ENCODE assay signal across 9 cellular contexts in the genomic region with DNA sequence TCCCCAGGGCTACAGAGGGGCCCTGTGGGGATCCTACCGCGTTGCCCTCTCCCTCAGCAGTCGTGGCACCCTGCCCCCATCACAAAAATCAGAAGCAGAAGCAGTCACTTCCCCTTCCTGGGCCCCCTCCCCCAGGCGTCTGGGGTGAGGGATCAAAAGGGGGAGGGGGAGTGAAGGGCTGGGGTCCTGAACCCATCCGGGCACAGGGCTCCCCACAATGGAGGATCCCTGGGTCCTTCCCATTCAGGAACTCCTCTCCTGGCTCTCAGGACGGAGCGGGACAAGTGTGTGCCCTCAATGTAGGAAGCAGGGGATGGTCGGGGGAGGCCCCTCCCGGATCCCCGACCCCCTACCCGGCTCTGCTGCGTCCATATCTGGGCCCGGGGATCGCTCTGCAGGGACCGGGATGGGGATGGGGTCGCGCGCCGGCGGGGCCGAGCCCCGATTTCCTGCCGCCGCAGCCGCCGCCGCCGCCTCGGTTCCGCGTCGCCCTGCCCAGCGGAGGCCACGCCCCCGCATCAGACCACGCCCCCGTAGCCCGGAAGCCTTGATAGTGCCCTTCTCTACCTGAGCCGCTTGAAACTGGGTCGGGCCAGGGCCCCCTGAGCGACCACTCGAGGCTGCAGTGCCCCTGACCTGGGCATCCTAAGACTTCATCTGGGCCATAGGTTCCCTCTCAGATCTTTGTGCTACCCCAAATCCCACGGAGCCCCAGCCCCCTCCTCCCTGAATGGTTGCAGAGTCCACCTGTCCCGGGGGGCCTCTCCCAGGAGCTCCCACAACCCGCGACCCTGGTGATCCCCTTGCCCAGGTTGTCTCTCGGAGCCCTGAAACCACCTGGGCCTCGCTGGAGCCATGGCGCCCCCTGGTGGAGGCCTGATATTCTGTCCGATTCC.
DNase-seq lines count a peak whose midpoint lies in the region; ATAC-seq, FAIRE-seq and TF ChIP-seq lines count a peak whose summit lies in the region.
"Had no signal": no experiment of that assay in that cellular context is flagged by ENCODE, and none has a peak within 500 bp of the region (broad histone marks: within the 10 kb centered on the region; RNA-seq: fewer than 3 reads in every experiment).

A gene with protein sequence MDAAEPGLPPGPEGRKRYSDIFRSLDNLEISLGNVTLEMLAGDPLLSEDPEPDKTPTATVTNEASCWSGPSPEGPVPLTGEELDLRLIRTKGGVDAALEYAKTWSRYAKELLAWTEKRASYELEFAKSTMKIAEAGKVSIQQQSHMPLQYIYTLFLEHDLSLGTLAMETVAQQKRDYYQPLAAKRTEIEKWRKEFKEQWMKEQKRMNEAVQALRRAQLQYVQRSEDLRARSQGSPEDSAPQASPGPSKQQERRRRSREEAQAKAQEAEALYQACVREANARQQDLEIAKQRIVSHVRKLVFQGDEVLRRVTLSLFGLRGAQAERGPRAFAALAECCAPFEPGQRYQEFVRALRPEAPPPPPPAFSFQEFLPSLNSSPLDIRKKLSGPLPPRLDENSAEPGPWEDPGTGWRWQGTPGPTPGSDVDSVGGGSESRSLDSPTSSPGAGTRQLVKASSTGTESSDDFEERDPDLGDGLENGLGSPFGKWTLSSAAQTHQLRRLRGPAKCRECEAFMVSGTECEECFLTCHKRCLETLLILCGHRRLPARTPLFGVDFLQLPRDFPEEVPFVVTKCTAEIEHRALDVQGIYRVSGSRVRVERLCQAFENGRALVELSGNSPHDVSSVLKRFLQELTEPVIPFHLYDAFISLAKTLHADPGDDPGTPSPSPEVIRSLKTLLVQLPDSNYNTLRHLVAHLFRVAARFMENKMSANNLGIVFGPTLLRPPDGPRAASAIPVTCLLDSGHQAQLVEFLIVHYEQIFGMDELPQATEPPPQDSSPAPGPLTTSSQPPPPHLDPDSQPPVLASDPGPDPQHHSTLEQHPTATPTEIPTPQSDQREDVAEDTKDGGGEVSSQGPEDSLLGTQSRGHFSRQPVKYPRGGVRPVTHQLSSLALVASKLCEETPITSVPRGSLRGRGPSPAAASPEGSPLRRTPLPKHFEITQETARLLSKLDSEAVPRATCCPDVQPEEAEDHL (minus strand): TSS at position 500 of the 896 bp plus-strand sequence. CDS start 128 bp downstream, at position 372.

- peak; percentile 77 for FAIRE-seq in GM19239 (lab: Jason Lieb, UNC)
- FAIRE-seq: endometrium had no signal

- H3K27ac ChIP-seq in BLaER1 = peak within 1 kb of the TSS; percentile 95
- peak within 1 kb of the TSS; percentile 90 for H3K27ac ChIP-seq in OCI-LY1 (ENCODE audit: low read depth, low read length, poor library complexity, severe bottlenecking)
- H3K27ac ChIP-seq in epithelial cell of prostate = peak within 1 kb of the TSS; percentile 59

- H3K9me2 ChIP-seq in OCI-LY1 (ENCODE audit: low read depth, low read length) = no peaks in the 10 kb centered on the region

- peak; percentile 92 for TF ChIP-seq CTCF in OCI-LY1 (IDR thresholded peaks at IDR 0.05; ENCODE audit: low read length)

- H3K9me3 ChIP-seq in BLaER1 (no peaks in the 10 kb centered on the region), OCI-LY1 (ENCODE audit: low read length) (no peaks in the 10 kb centered on the region), mucosa of stomach (ENCODE audit: control insufficient read depth, low read length) (no peaks in the 10 kb centered on the region)

- H3K4me2 ChIP-seq in BLaER1 (peak within 1 kb of the TSS; percentile 87), OCI-LY1 (ENCODE audit: low read length) (peak within 1 kb of the TSS; percentile 98)

- H3K4me3 ChIP-seq in BLaER1 = peak within 1 kb of the TSS; percentile 94
- peak within 1 kb of the TSS; percentile 99 for H3K4me3 ChIP-seq in OCI-LY1 (ENCODE audit: low read depth, low read length, poor library complexity, severe bottlenecking)
- H3K4me3 ChIP-seq in mucosa of stomach (ENCODE audit: low read length) = peak within 1 kb of the TSS; percentile 66

- no peaks in the 10 kb centered on the region for H3F3A ChIP-seq in OCI-LY1 (ENCODE audit: insufficient read depth, low read length)

- H3K4me1 ChIP-seq in BLaER1 = peaks cover 13% of the 10 kb centered on the region
- H3K4me1 ChIP-seq in OCI-LY1 (ENCODE audit: insufficient read depth, low read length, severe bottlenecking) = peaks cover 17% of the 10 kb centered on the region
- H3K4me1 ChIP-seq in mucosa of stomach (ENCODE audit: control insufficient read depth, insufficient read depth, low read length) = peaks cover 10% of the 10 kb centered on the region

- peaks cover 78% of the 10 kb centered on the region for H3K36me3 ChIP-seq in BLaER1
- peaks cover 79% of the 10 kb centered on the region for H3K36me3 ChIP-seq in OCI-LY1 (ENCODE audit: insufficient read depth, low read length)
- peaks cover 16% of the 10 kb centered on the region for H3K36me3 ChIP-seq in mucosa of stomach (ENCODE audit: control insufficient read depth, insufficient read depth, low read length)

- no peak within 1 kb of the TSS for H2AFZ ChIP-seq in OCI-LY1 (ENCODE audit: low read length)

- DNase-seq in GM19239 (ENCODE audit: insufficient read length, low spot score) (peak; percentile 98), epithelial cell of prostate (ENCODE audit: low read depth, low spot score) (no peak)
- peak; percentile 91 for DNase-seq in activated CD8-positive, alpha-beta memory T cell treated with anti-CD3 and anti-CD28 coated beads, Interleukin-2, amount 50 U/mL, for 4 hours
- DNase-seq in stimulated activated CD8-positive, alpha-beta memory T cell treated with anti-CD3 and anti-CD28 coated beads, Interleukin-7, amount 100 ng/mL, for 4 hours (ENCODE audit: low read depth in 2 of 2) = peak; percentile 74 to 80

- peak; percentile 49 for ATAC-seq in HG03457 (IDR thresholded peaks at IDR 0.05; ENCODE audit: unreplicated experiment)

- peaks cover 8% of the 10 kb centered on the region for H3K79me2 ChIP-seq in OCI-LY1 (ENCODE audit: insufficient read depth, low read length)

- H4K20me1 ChIP-seq in BLaER1 = peaks cover 11% of the 10 kb centered on the region; the same call in 1 of the 2 replicates
- no peaks in the 10 kb centered on the region for H4K20me1 ChIP-seq in OCI-LY1 (ENCODE audit: insufficient read depth, low read length)

- H3K27me3 ChIP-seq in BLaER1 = no peaks in the 10 kb centered on the region
- no peaks in the 10 kb centered on the region for H3K27me3 ChIP-seq in OCI-LY1 (ENCODE audit: insufficient read depth, low read length)
- H3K27me3 ChIP-seq in mucosa of stomach (ENCODE audit: control insufficient read depth, insufficient read depth, low read length) = no peaks in the 10 kb centered on the region

- H3K9ac ChIP-seq in BLaER1 (peak within 1 kb of the TSS; percentile 95), OCI-LY1 (ENCODE audit: low read length) (peak within 1 kb of the TSS; percentile 100), mucosa of stomach (ENCODE audit: low read length) (peak within 1 kb of the TSS; percentile 91)
